Comparison of ENCODE assay signal across 24 cellular contexts in genomic region chr2:234999740-235000425, GRCh38. TPM values are rescaled to one million over a fixed set of nuclear protein-coding genes. Genes with fewer than 3 reads are reported as not detected.
A peak's percentile ranks its signal among the peaks of the same experiment; 100 is the strongest.
DNase-seq lines count a peak whose midpoint lies in the region; ATAC-seq, FAIRE-seq and TF ChIP-seq lines count a peak whose summit lies in the region.
"Had no signal": no experiment of that assay in that cellular context is flagged by ENCODE, and none has a peak within 500 bp of the region (broad histone marks: within the 10 kb centered on the region; RNA-seq: fewer than 3 reads in every experiment).

No MANE protein-coding gene starts in this region.

- H3K27me3 ChIP-seq in GM23338 (ENCODE audit: insufficient read depth) (no peaks in the 10 kb centered on the region), mesenchymal stem cell (ENCODE audit: control insufficient read depth in 1 of 2, insufficient read depth in 1 of 2, low read length in 2 of 2) (no peaks in the 10 kb centered on the region), small intestine (ENCODE audit: control insufficient read depth in 2 of 2, insufficient read depth in 2 of 2, low read length in 2 of 2) (no peaks in the 10 kb centered on the region)

- no peak for DNase-seq in GM23338 (ENCODE audit: low spot score)
- DNase-seq in mesenchymal stem cell = no peak
- DNase-seq in small intestine = peak; percentile 64
- DNase-seq in SKM-1 treated with dmso at 0.1 percent for 144 hours (lab: John Stamatoyannopoulos, UW; ENCODE audit: unreplicated experiment) = no peak
- no peak for DNase-seq in DMS79 (lab: John Stamatoyannopoulos, UW)
- DNase-seq: activated CD4-positive, alpha-beta T cell treated with anti-CD3 and anti-CD28 coated beads, Interleukin-2, amount 50 U/mL, for 4 hours; activated naive CD4-positive, alpha-beta T cell treated with Interleukin-2 at 50 U/mL for 16 hours; CD8-positive, alpha-beta memory T cell; effector memory CD8-positive, alpha-beta T cell; GOT3; head of caudate nucleus; immature natural killer cell; Kasumi-1; lower lobe of right lung; NCI-H1105 treated with DMSO at 0.1 percent for 48 hours; NCI-H2171; NCI-H526 treated with DMSO at 0.1 percent for 48 hours; SHP77 treated with DMSO at 0.1 percent for 48 hours; stimulated activated CD4-positive, alpha-beta T cell treated with anti-CD3 and anti-CD28 coated beads, Interleukin-4, amount 100 ng/mL, for 4 hours had no signal

- no peak overlapping the region for H2AK5ac ChIP-seq in mesenchymal stem cell (ENCODE audit: low read length, severe bottlenecking)

- H3K36me3 Mint-ChIP-seq in GM23338 (ENCODE audit: low read depth) = peaks cover 29% of the 10 kb centered on the region
- no peaks in the 10 kb centered on the region for H3K36me3 Mint-ChIP-seq in activated T-helper 17 cell treated with anti-CD3 and anti-CD28 coated beads, Interleukin-2, amount 50 U/mL, for 72 hours (ENCODE audit: low read depth)
- H3K36me3 Mint-ChIP-seq: CD8-positive, alpha-beta memory T cell; immature natural killer cell had no signal

- H3K9ac ChIP-seq in mesenchymal stem cell (ENCODE audit: low read length) = no peak overlapping the region

- H3K27me3 Mint-ChIP-seq in GM23338 (ENCODE audit: insufficient read depth, low read depth, poor library complexity) = peaks cover 11% of the 10 kb centered on the region
- H3K27me3 Mint-ChIP-seq in activated T-helper 17 cell treated with anti-CD3 and anti-CD28 coated beads, Interleukin-2, amount 50 U/mL, for 72 hours = peaks cover 5% of the 10 kb centered on the region

- H3K18ac ChIP-seq in mesenchymal stem cell (ENCODE audit: low read depth in 1 of 2, low read length in 2 of 2) = peak overlapping the region in 1 of 2 experiments; percentile 29

- no peak overlapping the region; the same call in 1 of the 2 replicates for H3K27ac ChIP-seq in GM23338 (ENCODE audit: low read depth)
- peak overlapping the region; percentile 16 for H3K27ac ChIP-seq in mesenchymal stem cell (ENCODE audit: low read length, poor library complexity, severe bottlenecking)
- peak overlapping the region; percentile 17 to 85 for H3K27ac ChIP-seq in small intestine (ENCODE audit: low read depth in 1 of 2, low read length in 1 of 2)
- H3K27ac ChIP-seq: lower lobe of right lung had no signal

- 0 out of 2 replicates have a peak, but pooled peaks cover 6% of the 10 kb centered on the region for H3F3A ChIP-seq in GM23338 (replicated peaks; ENCODE audit: low read depth)

- H3K9me3 ChIP-seq in mesenchymal stem cell (ENCODE audit: control insufficient read depth, low read length) (no peaks in the 10 kb centered on the region), small intestine (ENCODE audit: control insufficient read depth, low read depth) (no peaks in the 10 kb centered on the region)
- H3K9me3 ChIP-seq: lower lobe of right lung had no signal

- no peak for TF ChIP-seq CTCF in GM23338 (conservative IDR thresholded peaks at IDR 0.05; ENCODE audit: low read depth in 2 of 2)

- peaks cover 44% of the 10 kb centered on the region for H3K4me1 ChIP-seq in GM23338 (ENCODE audit: insufficient read depth)
- H3K4me1 ChIP-seq in mesenchymal stem cell (ENCODE audit: control insufficient read depth, insufficient read depth, low read depth, low read length) = peaks cover 53% of the 10 kb centered on the region
- peaks cover 6 to 13% of the 10 kb centered on the region in 2 donors for H3K4me1 ChIP-seq in small intestine (ENCODE audit: control insufficient read depth in 2 of 2, insufficient read depth in 1 of 2, low read depth in 1 of 2, low read length in 1 of 2)

- H3K79me1 ChIP-seq in mesenchymal stem cell (replicated peaks; ENCODE audit: low read length, poor library complexity, severe bottlenecking) = no peaks in the 10 kb centered on the region

- no peak overlapping the region for H3K4me3 Mint-ChIP-seq in GM23338
- H3K4me3 Mint-ChIP-seq in activated T-helper 17 cell treated with anti-CD3 and anti-CD28 coated beads, Interleukin-2, amount 50 U/mL, for 72 hours = no peak overlapping the region
- H3K4me3 Mint-ChIP-seq: CD8-positive, alpha-beta memory T cell; effector memory CD8-positive, alpha-beta T cell; immature natural killer cell; nephron; T-helper 1 cell treated with Interleukin-12 subunit alpha and Interleukin-12 subunit beta and Interleukin-4 antibody, amounts not matched to agents 30 μg/mL and 1 μg/mL, for 36 hours had no signal

- no peaks in the 10 kb centered on the region for H3K36me3 ChIP-seq in GM23338 (ENCODE audit: insufficient read depth)
- peaks cover 61 to 66% of the 10 kb centered on the region in 2 experiments for H3K36me3 ChIP-seq in mesenchymal stem cell (ENCODE audit: control insufficient read depth in 1 of 2, insufficient read depth in 2 of 2, low read depth in 1 of 2, low read length in 2 of 2)
- peaks cover 0 to 2% of the 10 kb centered on the region in 2 donors for H3K36me3 ChIP-seq in small intestine (ENCODE audit: control insufficient read depth in 2 of 2, insufficient read depth in 2 of 2, low read length in 2 of 2)

- peaks cover 9% of the 10 kb centered on the region; the same call in 1 of the 2 replicates for H4K20me1 ChIP-seq in GM23338 (replicated peaks; ENCODE audit: insufficient read depth)

- H2AFZ ChIP-seq in GM23338 = no peak overlapping the region
- H2AFZ ChIP-seq in mesenchymal stem cell (ENCODE audit: low read depth, low read length) = no peak overlapping the region

- 80% methylated on average over 11 of the region's 11 CpGs for WGBS in mesenchymal stem cell
- 15 to 54% (median 27%) methylated on average over 11 of the region's 11 CpGs for WGBS in small intestine, 3 donors

- peak overlapping the region; percentile 20 for H4K8ac ChIP-seq in mesenchymal stem cell (ENCODE audit: low read length)

- no peak overlapping the region for H2BK5ac ChIP-seq in mesenchymal stem cell (ENCODE audit: low read depth, low read length, poor library complexity, severe bottlenecking)

- no peak overlapping the region for H3K27ac Mint-ChIP-seq in GM23338
- no peak overlapping the region for H3K27ac Mint-ChIP-seq in activated T-helper 17 cell treated with anti-CD3 and anti-CD28 coated beads, Interleukin-2, amount 50 U/mL, for 72 hours
- H3K27ac Mint-ChIP-seq: CD8-positive, alpha-beta memory T cell; immature natural killer cell; T-helper 1 cell treated with Interleukin-12 subunit alpha and Interleukin-12 subunit beta and Interleukin-4 antibody, amounts not matched to agents 30 μg/mL and 1 μg/mL, for 36 hours had no signal

- ATAC-seq in GM23338 (no peak), HG03139 (IDR thresholded peaks at IDR 0.05; ENCODE audit: unreplicated experiment) (no peak), GM18519 (IDR thresholded peaks at IDR 0.05; ENCODE audit: low FRiP score, unreplicated experiment) (no peak)
- ATAC-seq in activated T-helper 17 cell treated with anti-CD3 and anti-CD28 coated beads, Interleukin-2, amount 50 U/mL, for 72 hours (replicated peaks) = peak; percentile 28
- ATAC-seq: effector memory CD8-positive, alpha-beta T cell had no signal

- H3K4ac ChIP-seq in mesenchymal stem cell (ENCODE audit: low read depth in 1 of 2, low read length in 2 of 2) = peak overlapping the region in 1 of 2 experiments; percentile 55

- H3K23ac ChIP-seq in mesenchymal stem cell (ENCODE audit: low read length in 2 of 2) = no peak overlapping the region

- H2BK120ac ChIP-seq in mesenchymal stem cell (ENCODE audit: low read depth, low read length) = peak overlapping the region; percentile 0

- H2BK15ac ChIP-seq in mesenchymal stem cell (ENCODE audit: low read depth, poor library complexity, severe bottlenecking) = no peak overlapping the region

- no peak for FAIRE-seq in small intestine (lab: Jason Lieb, UNC)

- H3K9me3 Mint-ChIP-seq in GM23338 = no peaks in the 10 kb centered on the region
- H3K9me3 Mint-ChIP-seq in activated T-helper 17 cell treated with anti-CD3 and anti-CD28 coated beads, Interleukin-2, amount 50 U/mL, for 72 hours = no peaks in the 10 kb centered on the region
- H3K9me3 Mint-ChIP-seq: CD8-positive, alpha-beta memory T cell; effector memory CD8-positive, alpha-beta T cell; immature natural killer cell; nephron; T-helper 1 cell treated with Interleukin-12 subunit alpha and Interleukin-12 subunit beta and Interleukin-4 antibody, amounts not matched to agents 30 μg/mL and 1 μg/mL, for 36 hours had no signal

- peak overlapping the region in 1 of 2 experiments; percentile 49 for H3K14ac ChIP-seq in mesenchymal stem cell (ENCODE audit: low read length in 2 of 2)

- H3K9me2 ChIP-seq in GM23338 (ENCODE audit: insufficient read depth) = no peaks in the 10 kb centered on the region

- H3K4me3 ChIP-seq in GM23338 (no peak overlapping the region), mesenchymal stem cell (ENCODE audit: insufficient read depth in 1 of 2, low read depth in 1 of 2, low read length in 2 of 2) (no peak overlapping the region), small intestine (ENCODE audit: low read depth in 1 of 2, low read length in 2 of 2) (no peak overlapping the region)
- H3K4me3 ChIP-seq: lower lobe of right lung had no signal

- peaks cover 64% of the 10 kb centered on the region for H3K4me1 Mint-ChIP-seq in GM23338
- no peaks in the 10 kb centered on the region for H3K4me1 Mint-ChIP-seq in activated T-helper 17 cell treated with anti-CD3 and anti-CD28 coated beads, Interleukin-2, amount 50 U/mL, for 72 hours
- H3K4me1 Mint-ChIP-seq: CD8-positive, alpha-beta memory T cell; immature natural killer cell had no signal

- H3K79me2 ChIP-seq in GM23338 (replicated peaks; ENCODE audit: insufficient read depth) = peaks cover 95% of the 10 kb centered on the region

- H2BK12ac ChIP-seq in mesenchymal stem cell (ENCODE audit: low read length in 2 of 2) = peak overlapping the region in 1 of 2 experiments; percentile 89

- H4K91ac ChIP-seq in mesenchymal stem cell (ENCODE audit: low read length) = peak overlapping the region; percentile 2

- peak overlapping the region; percentile 14; the same call in 1 of the 2 replicates for H3K4me2 ChIP-seq in GM23338
- no peak overlapping the region for H3K4me2 ChIP-seq in mesenchymal stem cell (ENCODE audit: low read length, poor library complexity, severe bottlenecking)

TF ChIP-seq in GM23338, 12 proteins besides CTCF, POLR2A, EP300 and RAD21 (continues in another document):
- no peak for TF ChIP-seq NANOG (IDR thresholded peaks at IDR 0.05; ENCODE audit: borderline replicate concordance)
- no peak for TF ChIP-seq EZH2phosphoT487 (IDR thresholded peaks at IDR 0.05; ENCODE audit: unreplicated experiment)
- TF ChIP-seq STAT1 (IDR thresholded peaks at IDR 0.05; ENCODE audit: unreplicated experiment) = no peak

RNA-seq across cellular contexts. Expression of gene SH3BP4, which starts 48.1 kb away (rescaled TPM):
- 50.9 and 57.6 TPM in 2 replicates for total RNA-seq in GM23338 (2014; rRNA removed; shearing (Covaris generic))
- polyA plus RNA-seq in GM23338 (2016; fragmentation: Nextera tagmentation; extraction: Ambion mirVana) (15.1 and 15.6 TPM in 2 replicates), small intestine (10 to 100 TPM in 1 of 3 donors, 1 to 10 TPM in 2; 3.6 to 36.7 (median 5.1) TPM)
- not detected for total RNA-seq in activated T-helper 17 cell treated with anti-CD3 and anti-CD28 coated beads, Interleukin-2, amount 50 U/mL, for 72 hours
- 48.8 TPM for polyA plus RNA-seq in mesenchymal stem cell (2013, experiment 1 of 2)
- 47.7 TPM for polyA plus RNA-seq in mesenchymal stem cell (2013, experiment 2 of 2)
- polyA plus RNA-seq: CD8-positive, alpha-beta memory T cell had no signal

Comparison
In these comparisons a context has a peak if more than half of its experiments do, and no peak if none do; other contexts are left out.
1. RNA of gene SH3BP4, which starts 48.1 kb away (total RNA-seq): 50.9 to 57.6 TPM in GM23338; not detected in activated T-helper 17 cell treated with anti-CD3 and anti-CD28 coated beads, Interleukin-2, amount 50 U/mL, for 72 hours; every median in the first group is over 10 times any median in the second.